1 cellular context compared by ENCODE assay signal in the genomic region with DNA sequence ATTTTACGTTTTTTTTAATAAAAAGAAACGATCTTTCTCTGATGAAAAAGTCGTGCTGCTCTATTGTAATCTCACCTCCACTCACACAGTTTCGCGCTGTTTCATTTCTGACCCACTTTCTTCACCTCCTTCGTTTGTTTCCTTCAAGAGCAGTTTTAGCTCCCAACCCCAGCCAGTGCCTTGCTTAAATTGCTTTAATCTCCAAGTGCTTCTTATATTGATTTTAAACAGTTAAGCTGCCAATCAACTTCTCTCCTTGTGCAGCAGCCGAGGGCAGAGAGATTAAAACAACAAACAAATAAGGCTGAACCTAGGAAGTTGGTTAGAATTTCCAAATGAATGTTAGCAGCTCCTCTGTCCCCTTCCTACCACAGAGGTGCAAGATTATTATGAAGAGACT.
TF ChIP-seq lines count a peak whose summit lies in the region.

No MANE protein-coding gene starts in this region.

TF ChIP-seq in A549, 52 proteins besides CTCF, POLR2A, EP300 and RAD21 (continued from another document):
- TF ChIP-seq, protein P1, sequence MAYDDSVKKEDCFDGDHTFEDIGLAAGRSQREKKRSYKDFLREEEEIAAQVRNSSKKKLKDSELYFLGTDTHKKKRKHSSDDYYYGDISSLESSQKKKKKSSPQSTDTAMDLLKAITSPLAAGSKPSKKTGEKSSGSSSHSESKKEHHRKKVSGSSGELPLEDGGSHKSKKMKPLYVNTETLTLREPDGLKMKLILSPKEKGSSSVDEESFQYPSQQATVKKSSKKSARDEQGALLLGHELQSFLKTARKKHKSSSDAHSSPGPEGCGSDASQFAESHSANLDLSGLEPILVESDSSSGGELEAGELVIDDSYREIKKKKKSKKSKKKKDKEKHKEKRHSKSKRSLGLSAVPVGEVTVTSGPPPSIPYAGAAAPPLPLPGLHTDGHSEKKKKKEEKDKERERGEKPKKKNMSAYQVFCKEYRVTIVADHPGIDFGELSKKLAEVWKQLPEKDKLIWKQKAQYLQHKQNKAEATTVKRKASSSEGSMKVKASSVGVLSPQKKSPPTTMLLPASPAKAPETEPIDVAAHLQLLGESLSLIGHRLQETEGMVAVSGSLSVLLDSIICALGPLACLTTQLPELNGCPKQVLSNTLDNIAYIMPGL (CRISPR knock-in tag; IDR thresholded peaks at IDR 0.05; ENCODE audit: borderline replicate concordance), result no peak
- TF ChIP-seq NFE2L2 (conservative IDR thresholded peaks at IDR 0.05; ENCODE audit: low read length), result no peak
- TF ChIP-seq, protein P2, sequence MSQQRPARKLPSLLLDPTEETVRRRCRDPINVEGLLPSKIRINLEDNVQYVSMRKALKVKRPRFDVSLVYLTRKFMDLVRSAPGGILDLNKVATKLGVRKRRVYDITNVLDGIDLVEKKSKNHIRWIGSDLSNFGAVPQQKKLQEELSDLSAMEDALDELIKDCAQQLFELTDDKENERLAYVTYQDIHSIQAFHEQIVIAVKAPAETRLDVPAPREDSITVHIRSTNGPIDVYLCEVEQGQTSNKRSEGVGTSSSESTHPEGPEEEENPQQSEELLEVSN (IDR thresholded peaks at IDR 0.05; ENCODE audit: borderline replicate concordance, low read depth), result no peak
- TF ChIP-seq KDM1A (IDR thresholded peaks at IDR 0.05; ENCODE audit: low read depth), result no peak
- TF ChIP-seq GATA3 (IDR thresholded peaks at IDR 0.05; ENCODE audit: borderline replicate concordance), result no peak
- TF ChIP-seq RFX5 (IDR thresholded peaks at IDR 0.05), result no peak
- no peak for TF ChIP-seq CBX2 (IDR thresholded peaks at IDR 0.05; ENCODE audit: borderline replicate concordance, low read depth)
- no peak for TF ChIP-seq NPAS2 (CRISPR knock-in tag; IDR thresholded peaks at IDR 0.05; ENCODE audit: borderline replicate concordance)
- no peak for TF ChIP-seq FOSB (CRISPR knock-in tag; IDR thresholded peaks at IDR 0.05)
TF ChIP-seq in A549: peak in this region for 0.
